ENCODE assay signal across 10 cellular contexts in genomic region chr2:85852078-85852790, GRCh38. TPM values are rescaled to one million over a fixed set of nuclear protein-coding genes. Genes with fewer than 3 reads are reported as not detected.
DNase-seq lines count a peak whose midpoint lies in the region; ATAC-seq lines count a peak whose summit lies in the region.
"Had no signal": no experiment of that assay in that cellular context is flagged by ENCODE, and none has a peak within 500 bp of the region (broad histone marks: within the 10 kb centered on the region; RNA-seq: fewer than 3 reads in every experiment).

No MANE protein-coding gene starts in this region.

- DNase-seq in activated CD8-positive, alpha-beta memory T cell treated with anti-CD3 and anti-CD28 coated beads, Interleukin-2, amount 10 ng/mL, durations not matched to agents 7 days and 5 days = no peak
- DNase-seq in activated CD8-positive, alpha-beta memory T cell treated with anti-CD3 and anti-CD28 coated beads, Interleukin-2, amount 50 U/mL, for 4 hours = no peak
- no peak for DNase-seq in activated CD4-positive, alpha-beta memory T cell treated with anti-CD3 and anti-CD28 coated beads for 36 hours
- DNase-seq in islet precursor cell (peak; percentile 21), GOT3 (lab: John Stamatoyannopoulos, UW) (no peak), HuH-7 (ENCODE audit: low spot score) (no peak)
- DNase-seq: SJCRH30; stimulated activated CD4-positive, alpha-beta T cell treated with anti-CD3 and anti-CD28 coated beads, Interleukin-4, amount 100 ng/mL, for 4 hours had no signal

- no peak overlapping the region for H3K4me3 ChIP-seq in thymus (ENCODE audit: low read length)
- H3K4me3 ChIP-seq: SJCRH30 had no signal

- no peak for ATAC-seq in activated CD8-positive, alpha-beta memory T cell treated with anti-CD3 and anti-CD28 coated beads, Interleukin-2, amount 10 ng/mL, durations not matched to agents 7 days and 5 days
- ATAC-seq in GM18502 (IDR thresholded peaks at IDR 0.05; ENCODE audit: poor library complexity, unreplicated experiment) = no peak

- H3K27ac ChIP-seq in thymus (ENCODE audit: low read depth) = peak overlapping the region; percentile 99
- H3K27ac ChIP-seq: SJCRH30 had no signal

- peak overlapping the region; percentile 99 for H3K27ac Mint-ChIP-seq in activated CD8-positive, alpha-beta memory T cell treated with anti-CD3 and anti-CD28 coated beads, Interleukin-2, amount 10 ng/mL, durations not matched to agents 7 days and 5 days
- peak overlapping the region; percentile 98 for H3K27ac Mint-ChIP-seq in activated CD4-positive, alpha-beta memory T cell treated with anti-CD3 and anti-CD28 coated beads for 36 hours

- peaks cover 26% of the 10 kb centered on the region for H3K4me1 ChIP-seq in thymus (ENCODE audit: control insufficient read depth, insufficient read depth, low read length)
- H3K4me1 ChIP-seq: SJCRH30 had no signal

- H3K4me3 Mint-ChIP-seq in activated CD8-positive, alpha-beta memory T cell treated with anti-CD3 and anti-CD28 coated beads, Interleukin-2, amount 10 ng/mL, durations not matched to agents 7 days and 5 days = peak overlapping the region; percentile 82
- peak overlapping the region; percentile 77 for H3K4me3 Mint-ChIP-seq in activated CD4-positive, alpha-beta memory T cell treated with anti-CD3 and anti-CD28 coated beads for 36 hours

- H3K27me3 ChIP-seq in thymus (ENCODE audit: control insufficient read depth, insufficient read depth) = no peaks in the 10 kb centered on the region
- H3K27me3 ChIP-seq: SJCRH30 had no signal

- H3K36me3 Mint-ChIP-seq in activated CD8-positive, alpha-beta memory T cell treated with anti-CD3 and anti-CD28 coated beads, Interleukin-2, amount 10 ng/mL, durations not matched to agents 7 days and 5 days = peaks cover 74% of the 10 kb centered on the region
- H3K36me3 Mint-ChIP-seq in activated CD4-positive, alpha-beta memory T cell treated with anti-CD3 and anti-CD28 coated beads for 36 hours = peaks cover 13% of the 10 kb centered on the region

- CTCF ChIA-PET in activated CD8-positive, alpha-beta memory T cell treated with anti-CD3 and anti-CD28 coated beads, Interleukin-2, amount 10 ng/mL, durations not matched to agents 7 days and 5 days (lab: Charles Lee) = interaction anchor here (1.0 to 10.3 kb wide), 11 partner anchors 9 to 254 kb away, joined by 3 to 99 read pairs (median 6); partner anchors contain the start of genes POLR1A, PTCD3 and ST3GAL5
- CTCF ChIA-PET in activated CD4-positive, alpha-beta memory T cell treated with anti-CD3 and anti-CD28 coated beads for 36 hours (lab: Charles Lee) = interaction anchor here (0.7 to 4.2 kb wide), 11 partner anchors 7 to 228 kb away, joined by 3 to 30 read pairs (median 4); partner anchors contain the start of gene ST3GAL5

- H3K27me3 Mint-ChIP-seq in activated CD8-positive, alpha-beta memory T cell treated with anti-CD3 and anti-CD28 coated beads, Interleukin-2, amount 10 ng/mL, durations not matched to agents 7 days and 5 days = no peaks in the 10 kb centered on the region
- no peaks in the 10 kb centered on the region for H3K27me3 Mint-ChIP-seq in activated CD4-positive, alpha-beta memory T cell treated with anti-CD3 and anti-CD28 coated beads for 36 hours

- H3K4me1 Mint-ChIP-seq in activated CD8-positive, alpha-beta memory T cell treated with anti-CD3 and anti-CD28 coated beads, Interleukin-2, amount 10 ng/mL, durations not matched to agents 7 days and 5 days = peaks cover 78% of the 10 kb centered on the region
- peaks cover 68% of the 10 kb centered on the region for H3K4me1 Mint-ChIP-seq in activated CD4-positive, alpha-beta memory T cell treated with anti-CD3 and anti-CD28 coated beads for 36 hours (ENCODE audit: low read depth)

- peaks cover 36% of the 10 kb centered on the region for H3K36me3 ChIP-seq in thymus (ENCODE audit: control insufficient read depth, insufficient read depth)

- H3K9me3 Mint-ChIP-seq in activated CD8-positive, alpha-beta memory T cell treated with anti-CD3 and anti-CD28 coated beads, Interleukin-2, amount 10 ng/mL, durations not matched to agents 7 days and 5 days (ENCODE audit: low read depth) = no peaks in the 10 kb centered on the region
- H3K9me3 Mint-ChIP-seq in activated CD4-positive, alpha-beta memory T cell treated with anti-CD3 and anti-CD28 coated beads for 36 hours = peaks cover 10% of the 10 kb centered on the region

- intact Hi-C loops in activated CD4-positive, alpha-beta memory T cell treated with anti-CD3 and anti-CD28 coated beads for 36 hours (cut with micrococcal nuclease) = loop anchor here (2.0 to 10.0 kb wide), 4 partner anchors 21 to 343 kb away; partner anchors contain the start of genes IMMT and MRPL35

- POLR2A ChIA-PET in activated CD4-positive, alpha-beta memory T cell treated with anti-CD3 and anti-CD28 coated beads for 36 hours (lab: Charles Lee) = interaction anchor here (0.7 to 1.5 kb wide), 3 partner anchors 26 to 184 kb away, joined by 3 to 9 read pairs (median 4); no protein-coding TSS in a partner anchor

- 95% methylated on average over 9 of the region's 9 CpGs for WGBS in thymus

- no peaks in the 10 kb centered on the region for H3K9me3 ChIP-seq in thymus (ENCODE audit: control insufficient read depth)

RNA-seq across cellular contexts. Expression of gene ST3GAL5, which starts 36.6 kb away (rescaled TPM):
- 10 to 100 TPM; 73.9 to 74.0 TPM for total RNA-seq in activated CD8-positive, alpha-beta memory T cell treated with anti-CD3 and anti-CD28 coated beads, Interleukin-2, amount 10 ng/mL, durations not matched to agents 7 days and 5 days
- 10 to 100 TPM in 1 of 2 experiments, 1 to 10 TPM in 1; 9.6 to 11.5 TPM for total RNA-seq in activated CD4-positive, alpha-beta memory T cell treated with anti-CD3 and anti-CD28 coated beads for 36 hours
- 39.2 TPM for polyA plus RNA-seq in thymus

Comparison
In these comparisons a context has a peak if more than half of its experiments do, and no peak if none do; other contexts are left out.
1. RNA of gene ST3GAL5, which starts 36.6 kb away (total RNA-seq): 73.9 to 74.0 TPM in activated CD8-positive, alpha-beta memory T cell treated with anti-CD3 and anti-CD28 coated beads, Interleukin-2, amount 10 ng/mL, durations not matched to agents 7 days and 5 days; 9.6 to 11.5 TPM in activated CD4-positive, alpha-beta memory T cell treated with anti-CD3 and anti-CD28 coated beads for 36 hours; every median in the first group is over 4 times any median in the second.